13 cellular contexts compared by ENCODE assay signal in the genomic region with DNA sequence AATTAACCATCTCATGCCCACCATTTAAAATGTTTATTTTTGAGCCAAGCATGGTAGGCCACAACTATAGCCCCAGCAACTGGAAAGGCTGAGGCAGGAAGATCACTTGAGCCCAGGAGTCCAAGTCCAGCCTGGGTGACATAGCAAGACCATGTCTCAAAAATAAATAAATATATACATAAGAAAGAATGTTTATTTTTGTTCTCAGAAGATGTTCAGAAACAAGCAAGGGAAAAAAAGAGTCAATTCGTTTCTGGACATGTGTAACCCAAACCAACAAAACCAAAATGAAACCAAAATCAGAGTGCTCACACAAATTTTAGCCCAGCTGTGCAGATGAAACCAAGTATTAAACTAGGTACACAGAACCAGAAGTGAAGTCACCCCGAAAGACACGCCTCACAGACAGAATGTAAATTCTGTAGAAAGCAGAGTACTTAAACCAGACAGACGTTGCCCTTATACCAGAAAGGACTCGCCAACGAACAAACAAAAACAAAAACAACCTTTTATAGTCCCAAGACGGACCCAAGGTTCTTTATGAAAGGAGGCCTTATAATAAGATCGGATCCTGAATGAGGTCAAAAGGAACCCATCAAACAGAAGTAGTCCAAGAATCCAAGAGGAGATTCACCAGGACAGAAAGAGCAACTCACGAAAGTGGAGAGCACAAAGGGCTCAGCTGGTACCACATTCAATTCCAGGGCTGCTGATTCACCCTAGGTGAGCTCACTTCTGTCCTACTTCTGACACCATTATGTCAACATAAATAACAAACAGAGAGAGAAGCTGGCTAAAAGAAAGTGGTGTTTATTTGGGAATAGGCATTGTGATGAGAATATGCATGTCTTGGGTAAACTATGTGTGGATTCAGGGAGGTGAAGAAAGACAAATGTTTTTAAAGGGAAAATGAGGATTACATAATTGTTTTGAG. TPM values are rescaled to one million over a fixed set of nuclear protein-coding genes. Genes with fewer than 3 reads are reported as not detected.
DNase-seq lines count a peak whose midpoint lies in the region; ATAC-seq, FAIRE-seq and TF ChIP-seq lines count a peak whose summit lies in the region.
"Had no signal": no experiment of that assay in that cellular context is flagged by ENCODE, and none has a peak within 500 bp of the region (broad histone marks: within the 10 kb centered on the region; RNA-seq: fewer than 3 reads in every experiment).

No MANE protein-coding gene starts in this region.

- no peak overlapping the region for H3K4me3 ChIP-seq in osteoblast (ENCODE audit: insufficient read depth, low read length)
- H3K4me3 ChIP-seq: left ventricle myocardium inferior, stomach had no signal

- H3K27ac Mint-ChIP-seq in progenitor cell of endocrine pancreas (no peak overlapping the region), CD14-positive monocyte (peak overlapping the region in 1 of 7 donors; percentile 70)

- no peak overlapping the region for H3K4me3 Mint-ChIP-seq in progenitor cell of endocrine pancreas (ENCODE audit: low read depth)
- no peak overlapping the region for H3K4me3 Mint-ChIP-seq in CD14-positive monocyte

- H3K4me1 ChIP-seq in osteoblast (ENCODE audit: insufficient read depth, low read length), result no peaks in the 10 kb centered on the region
- H3K4me1 ChIP-seq: left ventricle myocardium inferior, stomach had no signal

- no peak overlapping the region for H3K27ac ChIP-seq in osteoblast (ENCODE audit: low read depth, low read length)
- H3K27ac ChIP-seq: left ventricle myocardium inferior, stomach had no signal

- H2AFZ ChIP-seq in osteoblast (ENCODE audit: low read length), result peak overlapping the region; percentile 87

- FAIRE-seq in GM19239 (lab: Jason Lieb, UNC), result peak; percentile 71
- FAIRE-seq: endometrium, G401.6 had no signal

- H3K36me3 Mint-ChIP-seq in progenitor cell of endocrine pancreas (ENCODE audit: insufficient read depth) (peaks cover 2% of the 10 kb centered on the region), CD14-positive monocyte (no peaks in the 10 kb centered on the region)

- no peaks in the 10 kb centered on the region for H4K20me1 ChIP-seq in osteoblast (ENCODE audit: insufficient read depth, low read length)

- intact Hi-C loops in CD14-positive monocyte (cut with micrococcal nuclease), result no loop called here

- DNase-seq in GM19239 (ENCODE audit: insufficient read length, low spot score) (no peak), osteoblast (ENCODE audit: insufficient read length, low spot score, missing footprints) (no peak), progenitor cell of endocrine pancreas (ENCODE audit: low spot score, unreplicated experiment) (no peak), CD14-positive monocyte (ENCODE audit: low spot score) (no peak), NCI-H82 treated with DMSO at 0.1 percent for 48 hours (lab: John Stamatoyannopoulos, UW; ENCODE audit: unreplicated experiment) (no peak)
- DNase-seq: activated naive CD4-positive, alpha-beta T cell treated with anti-CD3 and anti-CD28 coated beads, Interleukin-2, amount 50 U/mL, for 16 hours; left ventricle myocardium inferior; NCI-H524; stomach had no signal

- no peaks in the 10 kb centered on the region for H3K36me3 ChIP-seq in osteoblast (ENCODE audit: insufficient read depth, low read length)
- H3K36me3 ChIP-seq: left ventricle myocardium inferior, stomach had no signal

- H3K79me2 ChIP-seq in osteoblast (ENCODE audit: insufficient read depth, low read length), result no peaks in the 10 kb centered on the region

- peaks cover 4% of the 10 kb centered on the region for H3K9me3 Mint-ChIP-seq in progenitor cell of endocrine pancreas (ENCODE audit: low read depth)
- peaks cover 0 to 4% (median 0%) of the 10 kb centered on the region in 7 donors for H3K9me3 Mint-ChIP-seq in CD14-positive monocyte

- peak overlapping the region; percentile 66 for H3K4me2 ChIP-seq in osteoblast (ENCODE audit: insufficient read depth, low read length)

- ATAC-seq in HG02610 (IDR thresholded peaks at IDR 0.05; ENCODE audit: unreplicated experiment), result peak; percentile 65
- peak; percentile 88 for ATAC-seq in HG03565 (IDR thresholded peaks at IDR 0.05; ENCODE audit: unreplicated experiment)

- no peaks in the 10 kb centered on the region for H3K9me3 ChIP-seq in osteoblast (ENCODE audit: low read depth, low read length)
- H3K9me3 ChIP-seq: left ventricle myocardium inferior, stomach had no signal

- no peaks in the 10 kb centered on the region for H3K4me1 Mint-ChIP-seq in progenitor cell of endocrine pancreas (ENCODE audit: low read depth)
- H3K4me1 Mint-ChIP-seq in CD14-positive monocyte, result no peaks in the 10 kb centered on the region

- no peaks in the 10 kb centered on the region for H3K27me3 Mint-ChIP-seq in progenitor cell of endocrine pancreas
- H3K27me3 Mint-ChIP-seq in CD14-positive monocyte (ENCODE audit: low read depth in 3 of 3), result peaks cover 0 to 5% (median 2%) of the 10 kb centered on the region in 3 donors

- no peaks in the 10 kb centered on the region for H3K27me3 ChIP-seq in osteoblast (ENCODE audit: insufficient read depth, low read length)
- H3K27me3 ChIP-seq: stomach had no signal

- TF ChIP-seq CTCF in osteoblast (IDR thresholded peaks at IDR 0.05; ENCODE audit: extremely low read depth, low read depth, low read length) (no peak), progenitor cell of endocrine pancreas (IDR thresholded peaks at IDR 0.05; ENCODE audit: unreplicated experiment) (no peak), CD14-positive monocyte (IDR thresholded peaks at IDR 0.05) (no peak)

RNA-seq across cellular contexts. Expression of a gene that starts 31.8 kb away (rescaled TPM):
- total RNA-seq in osteoblast (38.0 and 44.5 TPM in 2 replicates), progenitor cell of endocrine pancreas (81.5 and 85.6 TPM in 2 replicates)
- not detected for polyA plus RNA-seq in CD14-positive monocyte
